In the genomic region with DNA sequence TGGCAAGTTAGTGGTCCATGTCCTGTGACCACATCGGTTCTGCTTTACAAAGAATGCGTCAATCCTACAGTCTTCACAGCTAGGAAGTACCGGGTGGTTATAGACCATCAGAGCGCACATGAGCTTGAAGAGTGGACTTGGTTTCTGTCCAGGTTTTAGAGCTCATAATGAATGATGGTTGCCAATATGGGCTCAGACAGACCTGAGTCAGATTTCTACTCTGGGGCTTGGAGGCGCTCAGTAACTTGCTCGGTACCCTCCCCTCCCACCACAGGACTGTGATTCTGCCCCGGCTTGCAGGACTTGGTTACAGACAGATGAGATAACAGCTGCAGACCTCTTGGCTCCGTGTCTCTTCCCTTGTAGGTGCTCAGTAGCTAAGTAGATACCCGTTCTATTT, we compare ENCODE assay signal across 21 cellular contexts.
"Had no signal": no experiment of that assay in that cellular context is flagged by ENCODE, and none has a peak within 500 bp of the region (broad histone marks: within the 10 kb centered on the region; RNA-seq: fewer than 3 reads in every experiment).

No MANE protein-coding gene starts in this region.

- H3K4me3 Mint-ChIP-seq: activated CD8-positive, alpha-beta T cell treated with anti-CD3 and anti-CD28 coated beads, Interleukin-2, amount 10 ng/mL, durations not matched to agents 7 days and 5 days; activated T-helper 1 cell treated with anti-CD3 and anti-CD28 coated beads, Interleukin-12 subunit alpha, Interleukin-12 subunit beta, Interleukin-2, Interleukin-4 antibody, amounts not matched to agents 30 ng/mL and 10 ng/mL and 1 ng/mL, durations not matched to agents 14 hours and 24 hours and 36 hours; nephron progenitor cell; T-cell had no signal

- H3K27ac ChIP-seq: epithelial cell of prostate, lower lobe of right lung, sigmoid colon, suprapubic skin, upper lobe of right lung, WERI-Rb-1 had no signal

- H3K4me3 ChIP-seq: lower lobe of right lung, mucosa of descending colon, sigmoid colon, suprapubic skin, upper lobe of right lung had no signal

- H3K36me3 ChIP-seq: lower lobe of right lung, sigmoid colon, suprapubic skin, upper lobe of right lung, WERI-Rb-1 had no signal

- DNase-seq: activated CD4-positive, alpha-beta T cell treated with anti-CD3 and anti-CD28 coated beads for 4 hours; activated CD8-positive, alpha-beta T cell treated with anti-CD3 and anti-CD28 coated beads, Interleukin-2, amount 10 ng/mL, durations not matched to agents 7 days and 5 days; activated naive CD4-positive, alpha-beta T cell treated with Interleukin-2 at 50 U/mL for 16 hours; central memory CD4-positive, alpha-beta T cell; cortex of kidney; effector CD8-positive, alpha-beta T cell; hippocampal formation; lower lobe of right lung; mucosa of descending colon; nephron progenitor cell; sigmoid colon; stimulated activated CD4-positive, alpha-beta T cell treated with anti-CD3 and anti-CD28 coated beads, Interleukin-4, amount 100 ng/mL, for 1 hour; stimulated activated CD8-positive, alpha-beta memory T cell treated with anti-CD3 and anti-CD28 coated beads, Interleukin-4, amount 100 ng/mL, for 48 hours; stimulated activated naive CD8-positive, alpha-beta T cell treated with anti-CD3 and anti-CD28 coated beads, Interleukin-15, Interleukin-2, amounts not matched to agents 100 U/mL and 50 U/mL, for 24 hours; T-cell; T1000; upper lobe of right lung; WERI-Rb-1 had no signal

- H3K9me3 ChIP-seq: lower lobe of right lung, mucosa of descending colon, sigmoid colon, suprapubic skin, upper lobe of right lung had no signal

- ATAC-seq: activated CD8-positive, alpha-beta T cell treated with anti-CD3 and anti-CD28 coated beads, Interleukin-2, amount 10 ng/mL, durations not matched to agents 7 days and 5 days; lower lobe of right lung; mucosa of descending colon; stimulated activated naive CD8-positive, alpha-beta T cell treated with anti-CD3 and anti-CD28 coated beads, Interleukin-15, Interleukin-2, amounts not matched to agents 100 U/mL and 50 U/mL, for 24 hours; T-cell; upper lobe of right lung had no signal

- H3K4me1 Mint-ChIP-seq: T-cell had no signal

- H3K36me3 Mint-ChIP-seq: T-cell had no signal

- H3K27ac Mint-ChIP-seq: activated CD8-positive, alpha-beta T cell treated with anti-CD3 and anti-CD28 coated beads, Interleukin-2, amount 10 ng/mL, durations not matched to agents 7 days and 5 days; activated T-helper 1 cell treated with anti-CD3 and anti-CD28 coated beads, Interleukin-12 subunit alpha, Interleukin-12 subunit beta, Interleukin-2, Interleukin-4 antibody, amounts not matched to agents 30 ng/mL and 10 ng/mL and 1 ng/mL, durations not matched to agents 14 hours and 24 hours and 36 hours; nephron progenitor cell; T-cell had no signal

- H3K27me3 ChIP-seq: sigmoid colon, suprapubic skin, upper lobe of right lung had no signal

- H3K4me1 ChIP-seq: lower lobe of right lung, sigmoid colon, upper lobe of right lung had no signal
